In genomic region chr3:41202075-41202833, GRCh38 we compare ENCODE assay signal across 9 cellular contexts. TPM values are rescaled to one million over a fixed set of nuclear protein-coding genes. Genes with fewer than 3 reads are reported as not detected.
DNase-seq lines count a peak whose midpoint lies in the region; ATAC-seq lines count a peak whose summit lies in the region.
"Had no signal": no experiment of that assay in that cellular context is flagged by ENCODE, and none has a peak within 500 bp of the region (broad histone marks: within the 10 kb centered on the region; RNA-seq: fewer than 3 reads in every experiment).

No MANE protein-coding gene starts in this region.

- H3K4me1 ChIP-seq in right cardiac atrium (ENCODE audit: control insufficient read depth, insufficient read depth, low read length), result peaks cover 3% of the 10 kb centered on the region

- peaks cover 10% of the 10 kb centered on the region for H3K36me3 Mint-ChIP-seq in activated CD4-positive, alpha-beta memory T cell treated with anti-CD3 and anti-CD28 coated beads for 36 hours
- no peaks in the 10 kb centered on the region for H3K36me3 Mint-ChIP-seq in stimulated activated memory B cell treated with anti-CD40 and anti-IgM and Interleukin-4, amounts not matched to agents 10 μg/mL and 1 μg/mL and 100 μg/mL, for 72 hours

- CTCF ChIA-PET in activated CD4-positive, alpha-beta memory T cell treated with anti-CD3 and anti-CD28 coated beads for 36 hours (lab: Charles Lee), result interaction anchor here (0.6 to 1.0 kb wide), 3 partner anchors 11 to 879 kb away, joined by 3 read pairs; no protein-coding TSS in a partner anchor

- no peak for ATAC-seq in right cardiac atrium
- no peak for ATAC-seq in stimulated activated memory B cell treated with anti-CD40 and anti-IgM and Interleukin-4, amounts not matched to agents 10 μg/mL and 1 μg/mL and 100 μg/mL, for 72 hours
- ATAC-seq in activated CD4-positive, CD25-positive, alpha-beta regulatory T cell treated with anti-CD3 and anti-CD28 coated beads, Interleukin-2, amount 50 U/mL, for 24 hours, result no peak
- ATAC-seq in HG02981 (IDR thresholded peaks at IDR 0.05; ENCODE audit: unreplicated experiment), result no peak

- H3K4me1 Mint-ChIP-seq in activated CD4-positive, alpha-beta memory T cell treated with anti-CD3 and anti-CD28 coated beads for 36 hours (ENCODE audit: low read depth), result peaks cover 54% of the 10 kb centered on the region
- peaks cover 67% of the 10 kb centered on the region for H3K4me1 Mint-ChIP-seq in stimulated activated memory B cell treated with anti-CD40 and anti-IgM and Interleukin-4, amounts not matched to agents 10 μg/mL and 1 μg/mL and 100 μg/mL, for 72 hours

- peak; percentile 8 for DNase-seq in NCI-H510A treated with DMSO at 0.1 percent for 48 hours (lab: John Stamatoyannopoulos, UW)
- no peak for DNase-seq in NCI-H510A (lab: John Stamatoyannopoulos, UW)
- DNase-seq in activated CD4-positive, alpha-beta memory T cell treated with anti-CD3 and anti-CD28 coated beads for 36 hours, result no peak
- DNase-seq in right cardiac atrium, result no peak
- DNase-seq in activated CD4-positive, alpha-beta T cell treated with anti-CD3 and anti-CD28 coated beads for 1 hour, result no peak
- DNase-seq: NCI-H2107 had no signal

- POLR2A ChIA-PET in activated CD4-positive, alpha-beta memory T cell treated with anti-CD3 and anti-CD28 coated beads for 36 hours (lab: Charles Lee), result no interaction called here

- H3K27me3 ChIP-seq in right cardiac atrium (ENCODE audit: control insufficient read depth, insufficient read depth), result no peaks in the 10 kb centered on the region

- H3K27ac ChIP-seq in right cardiac atrium (ENCODE audit: low read length), result no peak overlapping the region

- H3K9me3 Mint-ChIP-seq in activated CD4-positive, alpha-beta memory T cell treated with anti-CD3 and anti-CD28 coated beads for 36 hours, result no peaks in the 10 kb centered on the region
- no peaks in the 10 kb centered on the region for H3K9me3 Mint-ChIP-seq in stimulated activated memory B cell treated with anti-CD40 and anti-IgM and Interleukin-4, amounts not matched to agents 10 μg/mL and 1 μg/mL and 100 μg/mL, for 72 hours

- H3K9me3 ChIP-seq in right cardiac atrium (ENCODE audit: control insufficient read depth, low read length), result no peaks in the 10 kb centered on the region

- 28% methylated on average over 5 of the region's 5 CpGs for WGBS in right cardiac atrium

- intact Hi-C loops in activated CD4-positive, alpha-beta memory T cell treated with anti-CD3 and anti-CD28 coated beads for 36 hours (cut with micrococcal nuclease), result loop anchor here (5.0 to 10.0 kb wide), 5 partner anchors 680 to 1795 kb away; partner anchors contain the start of genes RPL14, RPSA, ULK4 and ZNF621
- intact Hi-C loops in right cardiac atrium (cut with DNase I), result loop anchor here in 1 of 4 donors (10.0 kb wide), 2 partner anchors 317 to 617 kb away; no protein-coding TSS in a partner anchor

- H3K4me3 Mint-ChIP-seq in activated CD4-positive, alpha-beta memory T cell treated with anti-CD3 and anti-CD28 coated beads for 36 hours, result peak overlapping the region; percentile 84
- peak overlapping the region; percentile 60 for H3K4me3 Mint-ChIP-seq in stimulated activated memory B cell treated with anti-CD40 and anti-IgM and Interleukin-4, amounts not matched to agents 10 μg/mL and 1 μg/mL and 100 μg/mL, for 72 hours

- H3K27ac Mint-ChIP-seq in activated CD4-positive, alpha-beta memory T cell treated with anti-CD3 and anti-CD28 coated beads for 36 hours, result no peak overlapping the region
- peak overlapping the region; percentile 60 for H3K27ac Mint-ChIP-seq in stimulated activated memory B cell treated with anti-CD40 and anti-IgM and Interleukin-4, amounts not matched to agents 10 μg/mL and 1 μg/mL and 100 μg/mL, for 72 hours

- peak overlapping the region; percentile 93 for H3K4me3 ChIP-seq in right cardiac atrium (ENCODE audit: low read length)

- peaks cover 2% of the 10 kb centered on the region for H3K27me3 Mint-ChIP-seq in activated CD4-positive, alpha-beta memory T cell treated with anti-CD3 and anti-CD28 coated beads for 36 hours
- no peaks in the 10 kb centered on the region for H3K27me3 Mint-ChIP-seq in stimulated activated memory B cell treated with anti-CD40 and anti-IgM and Interleukin-4, amounts not matched to agents 10 μg/mL and 1 μg/mL and 100 μg/mL, for 72 hours

RNA-seq across cellular contexts. Expression of gene CTNNB1, which starts 2.9 kb away (rescaled TPM):
- total RNA-seq in activated CD4-positive, alpha-beta memory T cell treated with anti-CD3 and anti-CD28 coated beads for 36 hours, result 100 to 1,000 TPM; 131 to 132 TPM
- total RNA-seq in right cardiac atrium, result 100 to 1,000 TPM; 154 to 263 (median 180) TPM
- polyA plus RNA-seq in right cardiac atrium, result 53.5 TPM
